In genomic region chr5:173486826-173487225, GRCh38 we compare ENCODE assay signal across 24 cellular contexts.
DNase-seq lines count a peak whose midpoint lies in the region; ATAC-seq and TF ChIP-seq lines count a peak whose summit lies in the region.
"Had no signal": no experiment of that assay in that cellular context is flagged by ENCODE, and none has a peak within 500 bp of the region (broad histone marks: within the 10 kb centered on the region; RNA-seq: fewer than 3 reads in every experiment).

No MANE protein-coding gene starts in this region.

- CTCF ChIA-PET in MCF 10A (lab: Yijun Ruan, JAX): interaction anchor here (0.8 kb wide), 1 partner anchor 155 kb away, joined by 3 read pairs; no protein-coding TSS in a partner anchor

- no peaks in the 10 kb centered on the region for H3K27me3 Mint-ChIP-seq in MCF 10A (ENCODE audit: insufficient read depth, unreplicated experiment)

- TF ChIP-seq POLR2A in breast epithelium (IDR thresholded peaks at IDR 0.05): no peak

- H3K27ac Mint-ChIP-seq in MCF 10A (ENCODE audit: low read depth, unreplicated experiment): no peak overlapping the region
- H3K27ac Mint-ChIP-seq: B cell, CD14-positive monocyte, HFFc6 had no signal

- no peak overlapping the region for H3K9ac ChIP-seq in colonic mucosa (ENCODE audit: low read depth in 2 of 2, low read length in 2 of 2)

- no peak overlapping the region for H3K4me3 ChIP-seq in breast epithelium
- no peak overlapping the region for H3K4me3 ChIP-seq in colonic mucosa
- H3K4me3 ChIP-seq: SJCRH30 had no signal

- ATAC-seq in HG02885 (IDR thresholded peaks at IDR 0.05; ENCODE audit: poor library complexity, unreplicated experiment): no peak
- no peak for ATAC-seq in GM21717 (IDR thresholded peaks at IDR 0.05; ENCODE audit: unreplicated experiment)
- ATAC-seq: HepG2 had no signal

- POLR2A ChIA-PET in MCF 10A (lab: Yijun Ruan, JAX): no interaction called here

- H3K9me3 ChIP-seq in breast epithelium (no peaks in the 10 kb centered on the region), colonic mucosa (no peaks in the 10 kb centered on the region)

- H3K27me3 ChIP-seq in breast epithelium: no peaks in the 10 kb centered on the region
- H3K27me3 ChIP-seq in colonic mucosa: no peaks in the 10 kb centered on the region
- H3K27me3 ChIP-seq: SJCRH30 had no signal

- no TSS peak for BruUV-seq in MCF 10A (replicated peaks; lab: Mats Ljungman, UMichigan)

- H3K4me1 Mint-ChIP-seq in MCF 10A (ENCODE audit: insufficient read depth, unreplicated experiment): peaks cover 7% of the 10 kb centered on the region
- H3K4me1 Mint-ChIP-seq: B cell, CD14-positive monocyte had no signal

- DNase-seq in breast epithelium (ENCODE audit: low spot score in 2 of 2): no peak
- DNase-seq in MCF 10A (ENCODE audit: unreplicated experiment): no peak
- peak; percentile 3 for DNase-seq in ecto neural progenitor cell (ENCODE audit: low spot score)
- DNase-seq in mesenteric fat pad (ENCODE audit: low spot score): peak; percentile 5
- DNase-seq in colonic mucosa: no peak
- DNase-seq in NCI-H187 (lab: John Stamatoyannopoulos, UW): no peak
- DNase-seq: DMS53, GDM1, H7, HFFc6, KBM-7, NCI-H1105, NCI-H146, NCI-H2029 treated with DMSO at 0.1 percent for 48 hours, NCI-H345, NCI-H524, NCI-H774, SJCRH30 had no signal

- H3K9me3 Mint-ChIP-seq in MCF 10A (ENCODE audit: unreplicated experiment): no peaks in the 10 kb centered on the region
- H3K9me3 Mint-ChIP-seq: HFFc6 had no signal

- no peaks in the 10 kb centered on the region for H3K36me3 ChIP-seq in breast epithelium
- H3K36me3 ChIP-seq in colonic mucosa: no peaks in the 10 kb centered on the region
- H3K36me3 ChIP-seq: SJCRH30 had no signal

- H3K36me3 Mint-ChIP-seq in MCF 10A (ENCODE audit: insufficient read depth, unreplicated experiment): peaks cover 5% of the 10 kb centered on the region
- H3K36me3 Mint-ChIP-seq: CD14-positive monocyte had no signal

- intact Hi-C loops in breast epithelium (cut with DNase I; ENCODE audit: low total_unique reads) (no loop called here), MCF 10A (cut with micrococcal nuclease) (no loop called here), colonic mucosa (cut with DNase I) (no loop called here)

- H3K4me1 ChIP-seq in breast epithelium (no peaks in the 10 kb centered on the region), colonic mucosa (no peaks in the 10 kb centered on the region)

- no peak overlapping the region for H3K4me3 Mint-ChIP-seq in MCF 10A (ENCODE audit: unreplicated experiment)
- H3K4me3 Mint-ChIP-seq: B cell, CD14-positive monocyte, HFFc6 had no signal

- no peak for TF ChIP-seq CTCF in breast epithelium (IDR thresholded peaks at IDR 0.05)
- no peak for TF ChIP-seq CTCF in MCF 10A (IDR thresholded peaks at IDR 0.05; ENCODE audit: unreplicated experiment)
- TF ChIP-seq CTCF in colonic mucosa (IDR thresholded peaks at IDR 0.05): no peak

- peak overlapping the region; percentile 77 to 82 for H3K27ac ChIP-seq in breast epithelium
- H3K27ac ChIP-seq in colonic mucosa: no peak overlapping the region
- H3K27ac ChIP-seq: HL-60, SJCRH30 had no signal

Comparison
In these comparisons a context has a peak if more than half of its experiments do, and no peak if none do; other contexts are left out.
1. DNase-seq: peak in ecto neural progenitor cell (single experiment) and mesenteric fat pad (single experiment); none in breast epithelium (0 of 2), MCF 10A (single experiment), colonic mucosa (single experiment) and NCI-H187 (0 of 2).